24 cellular contexts compared by ENCODE assay signal in genomic region chr9:134504106-134504385, GRCh38.
"Had no signal": no experiment of that assay in that cellular context is flagged by ENCODE, and none has a peak within 500 bp of the region (broad histone marks: within the 10 kb centered on the region; RNA-seq: fewer than 3 reads in every experiment).

No MANE protein-coding gene starts in this region.

- DNase-seq: caudate nucleus; cerebellar nuclear complex; cortex of kidney; effector memory CD8-positive, alpha-beta T cell; hypothalamus; immature natural killer cell; left ventricle myocardium superior; lower lobe of right lung; midbrain; naive thymus-derived CD4-positive, alpha-beta T cell; ovary; retina; stimulated activated CD4-positive, alpha-beta T cell treated with anti-CD3 and anti-CD28 coated beads, Interleukin-2, amount 100 ng/mL, for 24 hours; stimulated activated CD4-positive, alpha-beta T cell treated with anti-CD3 and anti-CD28 coated beads, Interleukin-4, amount 100 ng/mL, for 24 hours; stimulated activated naive CD4-positive, alpha-beta T cell treated with Interleukin-2 at 50 U/mL for 16 hours; stomach; thyroid gland had no signal

- ATAC-seq: effector memory CD8-positive, alpha-beta T cell; naive thymus-derived CD4-positive, alpha-beta T cell; stimulated activated effector memory CD8-positive, alpha-beta T cell treated with anti-CD3 and anti-CD28 coated beads, Interleukin-12 subunit alpha, Interleukin-12 subunit beta, amount 100 ng/mL, for 72 hours had no signal

- FAIRE-seq: frontal cortex, keratinocyte, urothelium cell line had no signal

- H3K4me3 ChIP-seq: lower lobe of right lung, ovary, right lobe of liver, stomach, thyroid gland had no signal

- H3K27me3 ChIP-seq: ovary had no signal

- H3K27ac ChIP-seq: lower lobe of right lung, neutrophil, ovary, right lobe of liver, stomach, thyroid gland had no signal

- H3K4me3 Mint-ChIP-seq: effector memory CD8-positive, alpha-beta T cell; immature natural killer cell; naive thymus-derived CD4-positive, alpha-beta T cell; stimulated activated effector memory CD8-positive, alpha-beta T cell treated with anti-CD3 and anti-CD28 coated beads, Interleukin-12 subunit alpha, Interleukin-12 subunit beta, amount 100 ng/mL, for 72 hours; type B pancreatic cell had no signal

- H3K27ac Mint-ChIP-seq: immature natural killer cell; naive thymus-derived CD4-positive, alpha-beta T cell; stimulated activated effector memory CD8-positive, alpha-beta T cell treated with anti-CD3 and anti-CD28 coated beads, Interleukin-12 subunit alpha, Interleukin-12 subunit beta, amount 100 ng/mL, for 72 hours; type B pancreatic cell had no signal

- H3K9me3 ChIP-seq: lower lobe of right lung, neutrophil, ovary, right lobe of liver, stomach, thyroid gland had no signal

- H3K36me3 ChIP-seq: lower lobe of right lung, neutrophil, ovary, right lobe of liver, stomach, thyroid gland had no signal

- H3K36me3 Mint-ChIP-seq: immature natural killer cell; naive thymus-derived CD4-positive, alpha-beta T cell; stimulated activated effector memory CD8-positive, alpha-beta T cell treated with anti-CD3 and anti-CD28 coated beads, Interleukin-12 subunit alpha, Interleukin-12 subunit beta, amount 100 ng/mL, for 72 hours; type B pancreatic cell had no signal

- H3K4me1 ChIP-seq: lower lobe of right lung, right lobe of liver, thyroid gland had no signal

- H3K4me1 Mint-ChIP-seq: immature natural killer cell; naive thymus-derived CD4-positive, alpha-beta T cell; stimulated activated effector memory CD8-positive, alpha-beta T cell treated with anti-CD3 and anti-CD28 coated beads, Interleukin-12 subunit alpha, Interleukin-12 subunit beta, amount 100 ng/mL, for 72 hours had no signal

- H3K9me3 Mint-ChIP-seq: effector memory CD8-positive, alpha-beta T cell; immature natural killer cell; stimulated activated effector memory CD8-positive, alpha-beta T cell treated with anti-CD3 and anti-CD28 coated beads, Interleukin-12 subunit alpha, Interleukin-12 subunit beta, amount 100 ng/mL, for 72 hours; type B pancreatic cell had no signal
